In genomic region chr18:65056575-65056974, GRCh38 we compare ENCODE assay signal across 28 cellular contexts.
"Had no signal": no experiment of that assay in that cellular context is flagged by ENCODE, and none has a peak within 500 bp of the region (broad histone marks: within the 10 kb centered on the region; RNA-seq: fewer than 3 reads in every experiment).

No MANE protein-coding gene starts in this region.

- H3K27ac ChIP-seq: adrenal gland, body of pancreas, colonic mucosa, epithelial cell of prostate, esophagus squamous epithelium, gastroesophageal sphincter had no signal

- ATAC-seq: activated CD4-positive, alpha-beta T cell treated with anti-CD3 and anti-CD28 coated beads for 36 hours; activated CD8-positive, alpha-beta memory T cell treated with anti-CD3 and anti-CD28 coated beads, Interleukin-2, amount 10 ng/mL, durations not matched to agents 7 days and 5 days; activated CD8-positive, alpha-beta T cell treated with anti-CD3 and anti-CD28 coated beads, Interleukin-2, amount 10 ng/mL, durations not matched to agents 7 days and 5 days; activated naive CD8-positive, alpha-beta T cell treated with anti-CD3 and anti-CD28 coated beads, Interleukin-2, amount 50 U/mL, for 24 hours; body of pancreas; gastroesophageal sphincter had no signal

- H3K27me3 ChIP-seq: adrenal gland, body of pancreas, colonic mucosa, esophagus squamous epithelium, gastroesophageal sphincter had no signal

- H3K4me1 ChIP-seq: adrenal gland, body of pancreas, colonic mucosa, esophagus squamous epithelium, gastroesophageal sphincter had no signal

- H3K9me3 ChIP-seq: adrenal gland, body of pancreas, colonic mucosa, esophagus squamous epithelium, gastroesophageal sphincter had no signal

- DNase-seq: activated CD4-positive, alpha-beta memory T cell treated with anti-CD3 and anti-CD28 coated beads for 36 hours; activated CD4-positive, alpha-beta T cell treated with anti-CD3 and anti-CD28 coated beads for 36 hours; activated CD4-positive, alpha-beta T cell treated with anti-CD3 and anti-CD28 coated beads, Interleukin-2, amount 10 ng/mL, durations not matched to agents 24 days and 14 days; activated CD4-positive, CD25-positive, alpha-beta regulatory T cell; activated CD4-positive, CD25-positive, alpha-beta regulatory T cell treated with anti-CD3 and anti-CD28 coated beads, Interleukin-2, amount 50 U/mL, for 72 hours; activated CD8-positive, alpha-beta memory T cell treated with anti-CD3 and anti-CD28 coated beads, Interleukin-2, amount 10 ng/mL, durations not matched to agents 7 days and 5 days; activated CD8-positive, alpha-beta memory T cell treated with anti-CD3 and anti-CD28 coated beads, Interleukin-2, amount 50 U/mL, for 4 hours; activated CD8-positive, alpha-beta T cell treated with anti-CD3 and anti-CD28 coated beads, Interleukin-2, amount 10 ng/mL, durations not matched to agents 7 days and 5 days; activated effector memory CD4-positive, alpha-beta T cell treated with anti-CD3 and anti-CD28 coated beads, Interleukin-2, amount 50 U/mL, for 16 hours; activated naive CD4-positive, alpha-beta T cell treated with anti-CD3 and anti-CD28 coated beads for 36 hours; activated naive CD8-positive, alpha-beta T cell treated with anti-CD3 and anti-CD28 coated beads for 36 hours; activated naive CD8-positive, alpha-beta T cell treated with anti-CD3 and anti-CD28 coated beads, Interleukin-2, amount 50 U/mL, for 24 hours; activated T-cell treated with anti-CD3 and anti-CD28 coated beads, Interleukin-2, amount 50 U/mL, for 1 hour; activated T-cell treated with anti-CD3 and anti-CD28 coated beads, Interleukin-2, amount 50 U/mL, for 48 hours; adrenal gland; amygdala; aorta; body of pancreas; central memory CD4-positive, alpha-beta T cell; cerebellar nuclear complex; colonic mucosa; effector CD8-positive, alpha-beta T cell; esophagus squamous epithelium; foreskin melanocyte; head of caudate nucleus; T-helper 2 cell had no signal

- H3K4me3 ChIP-seq: adrenal gland, body of pancreas, colonic mucosa, esophagus squamous epithelium, gastroesophageal sphincter had no signal
